17 cellular contexts compared by ENCODE assay signal in genomic region chr2:190666895-190667294, GRCh38. TPM values are rescaled to one million over a fixed set of nuclear protein-coding genes. Genes with fewer than 3 reads are reported as not detected.
DNase-seq lines count a peak whose midpoint lies in the region; ATAC-seq, FAIRE-seq and TF ChIP-seq lines count a peak whose summit lies in the region.
"Had no signal": no experiment of that assay in that cellular context is flagged by ENCODE, and none has a peak within 500 bp of the region (broad histone marks: within the 10 kb centered on the region; RNA-seq: fewer than 3 reads in every experiment).

No MANE protein-coding gene starts in this region.

- H3K9ac ChIP-seq in H9 (ENCODE audit: extremely low read depth, insufficient read length, low read length) (no peak overlapping the region), K562 (ENCODE audit: insufficient read depth in 1 of 2, low read depth in 2 of 2, low read length in 2 of 2) (peak overlapping the region in 1 of 2 experiments; percentile 47; a peak in 2 of 4 replicates)

- no peak overlapping the region for H2AK5ac ChIP-seq in H9 (ENCODE audit: insufficient read length, low read length)

- H3K4me2 ChIP-seq in H9 (ENCODE audit: insufficient read depth, insufficient read length, low read length) = no peak overlapping the region
- no peak overlapping the region for H3K4me2 ChIP-seq in K562 (ENCODE audit: insufficient read depth, low read length)

- TF ChIP-seq POLR2A in K562 (conservative IDR thresholded peaks at IDR 0.05) (no peak), spleen (IDR thresholded peaks at IDR 0.05) (no peak)

- H3K4ac ChIP-seq in H9 (ENCODE audit: low read depth, low read length) = no peak overlapping the region

- H3K36me3 ChIP-seq in K562 (ENCODE audit: control insufficient read depth, insufficient read depth, low read length) = peaks cover 24% of the 10 kb centered on the region
- H3K36me3 ChIP-seq in spleen = peaks cover 0 to 39% (median 10%) of the 10 kb centered on the region in 6 donors

- peaks cover 10 to 31% (median 25%) of the 10 kb centered on the region in 3 experiments for H3K36me3 Mint-ChIP-seq in H9 (ENCODE audit: insufficient read depth in 1 of 3, low read depth in 3 of 3)
- H3K36me3 Mint-ChIP-seq in nephron progenitor cell (ENCODE audit: low read depth) = peaks cover 57% of the 10 kb centered on the region

- H3K27me3 Mint-ChIP-seq in H9 (ENCODE audit: low read depth) (no peaks in the 10 kb centered on the region), nephron progenitor cell (ENCODE audit: low read depth, poor library complexity) (no peaks in the 10 kb centered on the region)

- H3K79me1 ChIP-seq in H9 (ENCODE audit: insufficient read depth, low read depth, low read length, poor library complexity, severe bottlenecking) = peaks cover 3% of the 10 kb centered on the region

- H4K20me1 ChIP-seq in H9 (ENCODE audit: control insufficient read depth, insufficient read depth, insufficient read length) (no peaks in the 10 kb centered on the region), K562 (replicated peaks; ENCODE audit: control insufficient read depth, insufficient read depth, low read length) (no peaks in the 10 kb centered on the region)

- peak; percentile 71 for FAIRE-seq in K562 (lab: Jason Lieb, UNC)

- no CpG with 5 or more reads among the region's 1 CpG for WGBS in H9 (ENCODE audit: extremely low coverage, insufficient read length, low lambda C conversion rate)
- WGBS in K562 (ENCODE audit: insufficient coverage, low coverage, missing lambda C conversion rate) = 13% methylated on average over 1 of the region's 1 CpG
- WGBS in spleen, 5 donors = 53 to 84% (median 61%) methylated on average over 1 of the region's 1 CpG

- no peak overlapping the region for H2BK12ac ChIP-seq in H9 (ENCODE audit: insufficient read length, low read depth, low read length)

- no peak overlapping the region for H4K5ac ChIP-seq in H9 (ENCODE audit: insufficient read length, low read depth, low read length)

- no peaks in the 10 kb centered on the region for H3K9me3 ChIP-seq in H9 (ENCODE audit: control insufficient read depth, low read depth, low read length)
- no peaks in the 10 kb centered on the region for H3K9me3 ChIP-seq in K562 (replicated peaks; ENCODE audit: control insufficient read depth, insufficient read depth, low read depth, low read length)
- no peaks in the 10 kb centered on the region for H3K9me3 ChIP-seq in spleen

- in situ Hi-C loops in K562 (cut with MboI) = no loop called here

- no peak overlapping the region for H3K23ac ChIP-seq in H9 (ENCODE audit: insufficient read length, low read depth, low read length)

- H2BK5ac ChIP-seq in H9 (ENCODE audit: insufficient read length, low read length) = no peak overlapping the region

- no peak overlapping the region for H3K56ac ChIP-seq in H9 (ENCODE audit: insufficient read length, low read depth, low read length)

- H3K27me3 ChIP-seq in H9 (ENCODE audit: insufficient read depth, low read length) (no peaks in the 10 kb centered on the region), K562 (ENCODE audit: control insufficient read depth in 2 of 2, insufficient read depth in 2 of 2, low read length in 2 of 2) (no peaks in the 10 kb centered on the region), spleen (replicated peaks in 1 of 7) (no peaks in the 10 kb centered on the region)

- no peaks in the 10 kb centered on the region for H3K23me2 ChIP-seq in H9 (ENCODE audit: insufficient read length, low read depth, low read length, poor library complexity, severe bottlenecking)

- H3K4me3 Mint-ChIP-seq in H9 = no peak overlapping the region
- no peak overlapping the region for H3K4me3 Mint-ChIP-seq in nephron progenitor cell
- H3K4me3 Mint-ChIP-seq: CD8-positive, alpha-beta T cell had no signal

- H3T11ph ChIP-seq in H9 (ENCODE audit: low read length) = no peak overlapping the region

- no peak overlapping the region for H2BK15ac ChIP-seq in H9 (ENCODE audit: low read depth, low read length)

- H2AFZ ChIP-seq in H9 (ENCODE audit: low read length) = no peak overlapping the region
- H2AFZ ChIP-seq in K562 (ENCODE audit: low read depth, low read length) = no peak overlapping the region

- CTCF ChIA-PET in K562 (lab: Yijun Ruan, JAX; ENCODE audit: low intra/inter-chr PET ratio) = no interaction called here

- no peak for TF ChIP-seq CTCF in H9 (conservative IDR thresholded peaks at IDR 0.05)
- TF ChIP-seq CTCF in K562 (IDR thresholded peaks at IDR 0.05 in 2 of 3, conservative IDR thresholded peaks at IDR 0.05 in 1 of 3; ENCODE audit: insufficient read depth in 2 of 3, low read depth in 1 of 3, low read length in 3 of 3) = no peak
- TF ChIP-seq CTCF in nephron progenitor cell (IDR thresholded peaks at IDR 0.05) = no peak
- TF ChIP-seq CTCF in spleen (IDR thresholded peaks at IDR 0.05 in 8 of 11, conservative IDR thresholded peaks at IDR 0.05 in 3 of 11) = no peak

- POLR2A ChIA-PET in K562 (lab: Yijun Ruan, JAX) = interaction anchor here (1.1 to 1.3 kb wide), 3 partner anchors 10 to 19 kb away, joined by 3 to 6 read pairs (median 3); no protein-coding TSS in a partner anchor

- H3K79me2 ChIP-seq in H9 (ENCODE audit: insufficient read depth, low read length) = no peaks in the 10 kb centered on the region
- peaks cover 73% of the 10 kb centered on the region for H3K79me2 ChIP-seq in K562 (ENCODE audit: control insufficient read depth, insufficient read depth, low read length)

- H3K4me1 ChIP-seq in H9 (ENCODE audit: insufficient read depth, low read length) (no peaks in the 10 kb centered on the region; the same call in 1 of the 2 replicates), K562 (replicated peaks in 1 of 2; ENCODE audit: control insufficient read depth in 2 of 2, insufficient read depth in 2 of 2, low read length in 2 of 2) (peaks cover 0 to 12% of the 10 kb centered on the region in 2 experiments; a peak in 2 of 5 replicates), spleen (peaks cover 0 to 21% (median 4%) of the 10 kb centered on the region in 6 donors)

- peak; percentile 51 for ATAC-seq in K562
- ATAC-seq: CD8-positive, alpha-beta T cell had no signal

- no peak overlapping the region for H2BK120ac ChIP-seq in H9 (ENCODE audit: low read depth, low read length, poor library complexity, severe bottlenecking)

- intact Hi-C loops in K562 (cut with micrococcal nuclease) = no loop called here
- intact Hi-C loops in spleen (cut with DNase I; ENCODE audit: low total_unique reads) = loop anchor here (10.0 kb wide), 1 partner anchor 282 kb away; no protein-coding TSS in a partner anchor

- H4K91ac ChIP-seq in H9 (ENCODE audit: insufficient read length, low read depth, low read length) = no peak overlapping the region

- no TSS peak for BruUV-seq in K562 (replicated peaks; lab: Mats Ljungman, UMichigan)

- H3K27ac ChIP-seq in H9 (ENCODE audit: insufficient read length, low read depth, low read length) (no peak overlapping the region), K562 (ENCODE audit: extremely low read depth, low read depth, low read length) (peak overlapping the region; percentile 65), spleen (no peak overlapping the region)
- H3K27ac ChIP-seq: SK-N-MC had no signal

- H3K4me1 Mint-ChIP-seq in H9 = 0 out of 4 replicates have a peak, but pooled peaks cover 0 to 3% of the 10 kb centered on the region in 2 experiments
- peaks cover 17% of the 10 kb centered on the region for H3K4me1 Mint-ChIP-seq in nephron progenitor cell

- no peak overlapping the region for H3K14ac ChIP-seq in H9 (ENCODE audit: insufficient read depth, low read length)

- H3K9me3 Mint-ChIP-seq in H9 = peaks cover 3 to 8% of the 10 kb centered on the region in 2 experiments
- peaks cover 15% of the 10 kb centered on the region for H3K9me3 Mint-ChIP-seq in nephron progenitor cell

- H3K18ac ChIP-seq in H9 (ENCODE audit: insufficient read length, low read depth, low read length) = no peak overlapping the region

- peak overlapping the region in 2 of 3 experiments; percentile 45 to 80; a peak in 2 of 7 replicates for H3K27ac Mint-ChIP-seq in H9
- peak overlapping the region; percentile 73 for H3K27ac Mint-ChIP-seq in nephron progenitor cell
- H3K27ac Mint-ChIP-seq: CD8-positive, alpha-beta T cell had no signal

- no peak for TF ChIP-seq RAD21 in K562 (CRISPR knock-in tag; conservative IDR thresholded peaks at IDR 0.05 in 1 of 2, IDR thresholded peaks at IDR 0.05 in 1 of 2)

- no peak for TF ChIP-seq EP300 in K562 (IDR thresholded peaks at IDR 0.05; ENCODE audit: low read length)

- H3K4me3 ChIP-seq in K562 = no peak overlapping the region
- H3K4me3 ChIP-seq in spleen = no peak overlapping the region
- H3K4me3 ChIP-seq: SK-N-MC had no signal

- no peak overlapping the region for H2BK20ac ChIP-seq in H9 (ENCODE audit: low read depth, low read length, poor library complexity, severe bottlenecking)

- no peak overlapping the region for H4K8ac ChIP-seq in H9 (replicated peaks; ENCODE audit: insufficient read length, low read depth, low read length)

- no peaks in the 10 kb centered on the region for H3K9me1 ChIP-seq in K562 (ENCODE audit: control insufficient read depth, insufficient read depth, low read length)

- DNase-seq in COLO829 (ENCODE audit: low spot score) = peak; percentile 13
- no peak for DNase-seq in H9
- peak in 1 of 4 experiments; percentile 28 for DNase-seq in K562 (ENCODE audit: extremely low read depth in 1 of 4, low spot score in 3 of 4)
- DNase-seq in nephron progenitor cell = no peak
- no peak for DNase-seq in C1 segment of cervical spinal cord (lab: John Stamatoyannopoulos, UW)
- no peak for DNase-seq in NCI-H748 (lab: John Stamatoyannopoulos, UW; ENCODE audit: unreplicated experiment)
- no peak for DNase-seq in GM19238 (ENCODE audit: insufficient read length, low spot score)
- no peak for DNase-seq in spleen
- DNase-seq: CD8-positive, alpha-beta T cell; HCEC 1CT; NCI-H1092; NCI-H1694 treated with DMSO at 0.1 percent for 48 hours; NCI-H345; NCI-H526 treated with DMSO at 0.1 percent for 48 hours; NK-92 treated with Interleukin-12 subunit alpha and Interleukin-12 subunit beta, amount 100 ng/mL, for 24 hours; OCI-M1 had no signal

RNA-seq across cellular contexts. Expression of gene NAB1, which starts 18.0 kb away (rescaled TPM):
- total RNA-seq in H9 (2021) (36.9 and 44.0 TPM in 2 replicates), K562 (2014; rRNA removed) (17.6 and 20.6 TPM in 2 replicates), K562 (2014; rRNA removed; fragmentation: Illumina TruSeq; extraction: Trizol) (20.2 and 22.8 TPM in 2 replicates), K562 (2015; rRNA removed; fragmentation: Illumina TruSeq; extraction: Trizol) (20.7 and 21.7 TPM in 2 replicates), K562 (2021) (16.3 and 17.2 TPM in 2 replicates), spleen (10 to 100 TPM; 26.1 to 44.7 (median 31.2) TPM)
- total RNA-seq in K562 (2011; cell fraction: chromatin; rRNA removed; ENCODE audit: low replicate concordance) = 18.4 and 32.2 TPM in 2 replicates
- total RNA-seq in K562 (2011; cell fraction: nucleolus; rRNA removed) = 6.8 and 10.3 TPM in 2 replicates
- total RNA-seq in K562 (2011; cell fraction: nucleoplasm; rRNA removed) = 14.0 and 16.0 TPM in 2 replicates
- polyA plus RNA-seq in K562 (2011; rRNA removed) (18.3 and 23.0 TPM in 2 replicates), K562 (2014; fragmentation: Illumina TruSeq; extraction: Trizol) (14.3 and 15.5 TPM in 2 replicates), K562 (2014; fragmentation: Nextera tagmentation; extraction: Ambion mirVana) (1 to 10 TPM; 3.1 to 4.0 TPM), K562 (2014; rRNA removed) (10.5 and 11.9 TPM in 2 replicates), spleen (10 to 100 TPM in 1 of 3 donors, 1 to 10 TPM in 2; 8.8 to 14.6 (median 9.2) TPM)
- 5.1 and 7.5 TPM in 2 replicates for polyA plus RNA-seq in K562 (2011; cell fraction: cytosol; rRNA removed)
- polyA plus RNA-seq in K562 (2011; cell fraction: nucleus; rRNA removed) = 30.1 and 30.9 TPM in 2 replicates
- 11.6 and 12.8 TPM in 2 replicates for polyA plus RNA-seq in K562 (2012)
- polyA minus RNA-seq in K562 (2011; rRNA and poly(A)+ RNA removed) = 33.5 and 34.3 TPM in 2 replicates
- 10.5 and 13.2 TPM in 2 replicates for polyA minus RNA-seq in K562 (2011; cell fraction: cytosol; rRNA and poly(A)+ RNA removed)
- 18.2 and 28.2 TPM in 2 replicates for polyA minus RNA-seq in K562 (2011; cell fraction: nucleus; rRNA and poly(A)+ RNA removed)
